In the genomic region with DNA sequence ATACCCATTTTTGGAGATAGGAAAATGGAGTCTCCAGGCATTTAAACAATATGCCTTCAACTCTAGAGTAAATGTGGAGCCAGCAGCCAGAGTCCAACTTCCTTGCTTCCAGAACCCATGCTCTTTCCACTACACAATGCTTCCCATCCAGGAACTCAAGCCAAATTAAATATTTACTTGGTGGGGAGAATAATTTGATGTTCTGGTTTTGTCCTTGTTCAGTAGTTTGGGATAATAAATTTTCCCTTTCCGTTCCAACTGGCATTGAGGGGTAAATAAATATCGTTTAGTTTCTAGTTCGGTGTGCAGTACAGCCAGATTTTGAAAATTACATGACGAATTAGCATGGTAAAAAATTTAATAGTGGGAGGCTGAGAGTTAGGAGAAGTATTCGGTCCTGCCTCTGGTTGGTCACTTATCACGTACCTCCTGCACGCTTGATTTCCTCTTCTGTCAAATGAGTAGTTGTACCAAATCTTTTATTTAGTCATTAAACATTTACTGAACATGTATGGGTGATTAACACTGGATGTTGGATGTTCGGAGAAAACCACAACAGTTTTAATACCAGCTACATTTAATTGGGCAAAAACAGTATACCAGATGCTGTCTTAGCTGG, we compare ENCODE assay signal across 13 cellular contexts.
A peak's percentile ranks its signal among the peaks of the same experiment; 100 is the strongest.
DNase-seq lines count a peak whose midpoint lies in the region; FAIRE-seq and TF ChIP-seq lines count a peak whose summit lies in the region.
"Had no signal": no experiment of that assay in that cellular context is flagged by ENCODE, and none has a peak within 500 bp of the region (broad histone marks: within the 10 kb centered on the region; RNA-seq: fewer than 3 reads in every experiment).

No MANE protein-coding gene starts in this region.

- TF ChIP-seq CTCF in Caco-2 (IDR thresholded peaks at IDR 0.05; ENCODE audit: insufficient read depth in 1 of 2, low read depth in 1 of 2, low read length in 1 of 2, severe bottlenecking in 1 of 2, unreplicated experiment in 1 of 2): no peak
- TF ChIP-seq CTCF in prostate gland (IDR thresholded peaks at IDR 0.05): no peak
- TF ChIP-seq CTCF in lower leg skin (IDR thresholded peaks at IDR 0.05): no peak

- POLR2A ChIA-PET in Caco-2 (lab: Charles Lee): no interaction called here

- H3K4me3 ChIP-seq in Caco-2 (ENCODE audit: low read depth, low read length) (no peak overlapping the region), endocrine pancreas (ENCODE audit: control insufficient read depth, insufficient read depth, low read length) (peak overlapping the region; percentile 57), prostate gland (no peak overlapping the region), lower leg skin (ENCODE audit: low read depth, poor library complexity, severe bottlenecking) (no peak overlapping the region)
- H3K4me3 ChIP-seq: BLaER1, heart left ventricle had no signal

- H3K27me3 Mint-ChIP-seq in Caco-2 (ENCODE audit: insufficient read depth, unreplicated experiment): no peaks in the 10 kb centered on the region

- H3K9me3 Mint-ChIP-seq in Caco-2 (ENCODE audit: unreplicated experiment): no peaks in the 10 kb centered on the region

- H3K9ac ChIP-seq in endocrine pancreas (ENCODE audit: control insufficient read depth, insufficient read depth, low read length): no peak overlapping the region
- H3K9ac ChIP-seq: BLaER1 had no signal

- no peak for DNase-seq in Caco-2
- DNase-seq in NCI-H2081 (lab: John Stamatoyannopoulos, UW): peak; percentile 65 to 88
- peak; percentile 47 for DNase-seq in prostate gland (ENCODE audit: low spot score)
- no peak for DNase-seq in stimulated activated CD4-positive, alpha-beta T cell treated with anti-CD3 and anti-CD28 coated beads, Interleukin-2, amount 100 ng/mL, for 24 hours
- DNase-seq in DMS114 treated with DMSO at 0.1 percent for 48 hours (lab: John Stamatoyannopoulos, UW; ENCODE audit: unreplicated experiment): no peak
- no peak for DNase-seq in urothelium cell line (ENCODE audit: low spot score)
- no peak for DNase-seq in lower leg skin (ENCODE audit: low spot score in 2 of 2)
- DNase-seq: effector CD8-positive, alpha-beta T cell; heart left ventricle; midbrain; NCI-H1930 had no signal

- no peak overlapping the region for H3K27ac Mint-ChIP-seq in Caco-2 (ENCODE audit: unreplicated experiment)

- H3K4me1 Mint-ChIP-seq in Caco-2 (ENCODE audit: low read depth, unreplicated experiment): peaks cover 13% of the 10 kb centered on the region

- H3K4me3 Mint-ChIP-seq in Caco-2 (ENCODE audit: unreplicated experiment): peak overlapping the region; percentile 57

- H3K27me3 ChIP-seq in Caco-2 (replicated peaks; ENCODE audit: control insufficient read depth, insufficient read depth, low read length) (no peaks in the 10 kb centered on the region), endocrine pancreas (ENCODE audit: control insufficient read depth, insufficient read depth, low read length) (no peaks in the 10 kb centered on the region), prostate gland (replicated peaks; ENCODE audit: insufficient read depth) (no peaks in the 10 kb centered on the region)
- H3K27me3 ChIP-seq: BLaER1, heart left ventricle had no signal

- 15% methylated on average over 8 of the region's 8 CpGs for WGBS in prostate gland
- 54 to 57% methylated on average over 8 of the region's 8 CpGs for WGBS in lower leg skin, 2 donors

- H3K4me1 ChIP-seq in Caco-2 (peaks cover 15% of the 10 kb centered on the region; the same call in 1 of the 2 replicates), endocrine pancreas (ENCODE audit: control insufficient read depth, insufficient read depth, low read length) (peaks cover 4% of the 10 kb centered on the region), prostate gland (replicated peaks) (peaks cover 10% of the 10 kb centered on the region)

- no peaks in the 10 kb centered on the region for H3K9me3 ChIP-seq in Caco-2
- H3K9me3 ChIP-seq in endocrine pancreas (ENCODE audit: control insufficient read depth, low read length): no peaks in the 10 kb centered on the region
- no peaks in the 10 kb centered on the region for H3K9me3 ChIP-seq in prostate gland
- H3K9me3 ChIP-seq: BLaER1 had no signal

- BruUV-seq in Caco-2 (replicated peaks; lab: Mats Ljungman, UMichigan): no TSS peak

- H3K36me3 ChIP-seq in Caco-2 (ENCODE audit: control insufficient read depth, insufficient read depth, low read length) (no peaks in the 10 kb centered on the region), endocrine pancreas (ENCODE audit: control insufficient read depth, insufficient read depth, low read length) (no peaks in the 10 kb centered on the region), prostate gland (no peaks in the 10 kb centered on the region)
- H3K36me3 ChIP-seq: heart left ventricle had no signal

- intact Hi-C loops in Caco-2 (cut with micrococcal nuclease; ENCODE audit: unreplicated experiment): loop anchor here (1.0 kb wide), 1 partner anchor 22 kb away; no protein-coding TSS in a partner anchor
- intact Hi-C loops in prostate gland (cut with DNase I): loop anchor here (5.0 kb wide), 1 partner anchor 64 kb away; the partner anchor contains the start of gene CACHD1
- intact Hi-C loops in lower leg skin (cut with DNase I; ENCODE audit: low total_unique reads): no loop called here

- no peak for TF ChIP-seq POLR2A in prostate gland (IDR thresholded peaks at IDR 0.05)
- no peak for TF ChIP-seq POLR2A in lower leg skin (IDR thresholded peaks at IDR 0.05)

- no peak for FAIRE-seq in urothelium cell line (lab: Jason Lieb, UNC)

- peaks cover 18% of the 10 kb centered on the region for H3K36me3 Mint-ChIP-seq in Caco-2 (ENCODE audit: insufficient read depth, unreplicated experiment)

- H3K27ac ChIP-seq in prostate gland: peak overlapping the region; percentile 31 to 34
- H3K27ac ChIP-seq: BLaER1 had no signal

- CTCF ChIA-PET in Caco-2 (lab: Charles Lee): interaction anchor here (1.3 kb wide), 1 partner anchor 36 kb away, joined by 4 read pairs; no protein-coding TSS in a partner anchor

Comparison
In these comparisons a context has a peak if more than half of its experiments do, and no peak if none do; other contexts are left out.
1. DNase-seq: peak in NCI-H2081 (2 of 2) and prostate gland (single experiment); none in Caco-2 (0 of 2), stimulated activated CD4-positive, alpha-beta T cell treated with anti-CD3 and anti-CD28 coated beads, Interleukin-2, amount 100 ng/mL, for 24 hours (0 of 2), DMS114 treated with DMSO at 0.1 percent for 48 hours (single experiment), urothelium cell line (single experiment) and lower leg skin (0 of 2).